5 cellular contexts compared by ENCODE assay signal in genomic region chr1:196886560-196886959, GRCh38. TPM values are rescaled to one million over a fixed set of nuclear protein-coding genes. Genes with fewer than 3 reads are reported as not detected.
"Had no signal": no experiment of that assay in that cellular context is flagged by ENCODE, and none has a peak within 500 bp of the region (broad histone marks: within the 10 kb centered on the region; RNA-seq: fewer than 3 reads in every experiment).

No MANE protein-coding gene starts in this region.

RNA-seq across cellular contexts. Expression of gene CFHR4, which starts 1.3 kb away (rescaled TPM):
- total RNA-seq: H9, HepG2, HFFc6, HT1080 had no signal
- polyA plus RNA-seq: HepG2, IgD-negative memory B cell had no signal

RNA-seq across cellular contexts. Expression of gene CFHR2, which starts 57.0 kb away (rescaled TPM):
- total RNA-seq: H9, HepG2, HFFc6, HT1080 had no signal
- polyA plus RNA-seq: HepG2, IgD-negative memory B cell had no signal
